1 cellular context compared by ENCODE assay signal in the genomic region with DNA sequence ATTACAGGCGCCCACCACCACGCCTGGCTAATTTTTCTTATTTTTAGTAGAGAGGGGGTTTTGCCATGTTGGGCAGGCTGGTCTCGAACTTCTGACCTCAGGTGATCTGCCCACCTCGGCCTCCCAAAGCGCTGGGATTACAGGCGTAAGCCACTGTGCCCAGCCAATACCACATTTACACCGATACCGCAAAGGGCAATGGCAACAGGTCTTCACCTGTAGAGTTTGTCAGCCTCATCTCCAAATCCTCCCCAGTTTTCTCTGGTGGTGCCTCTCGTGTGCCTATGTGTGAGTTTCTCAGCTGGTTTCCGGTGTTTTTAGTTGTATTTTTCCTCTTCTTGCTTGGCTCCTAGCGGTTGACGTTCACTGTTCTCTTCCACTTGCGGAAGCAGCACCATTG.
TF ChIP-seq lines count a peak whose summit lies in the region.

No MANE protein-coding gene starts in this region.

TF ChIP-seq in HEK293, 187 proteins besides CTCF, POLR2A, EP300 and RAD21:
- peak; percentile 90 for TF ChIP-seq SCRT2 (tag by site-specific recombination; IDR thresholded peaks at IDR 0.05)
- peak; percentile 92 for TF ChIP-seq SCRT1 (tag by site-specific recombination; IDR thresholded peaks at IDR 0.05; ENCODE audit: borderline replicate concordance)
